ENCODE assay signal across 29 cellular contexts in genomic region chr20:64165866-64166600, GRCh38. TPM values are rescaled to one million over a fixed set of nuclear protein-coding genes. Genes with fewer than 3 reads are reported as not detected.
A peak's percentile ranks its signal among the peaks of the same experiment; 100 is the strongest.
DNase-seq lines count a peak whose midpoint lies in the region; ATAC-seq and TF ChIP-seq lines count a peak whose summit lies in the region.
"Had no signal": no experiment of that assay in that cellular context is flagged by ENCODE, and none has a peak within 500 bp of the region (broad histone marks: within the 10 kb centered on the region; RNA-seq: fewer than 3 reads in every experiment).

No MANE protein-coding gene starts in this region.

- H2AFZ ChIP-seq in osteoblast (ENCODE audit: low read length) = no peak overlapping the region
- H2AFZ ChIP-seq in PC-9 = no peak overlapping the region
- H2AFZ ChIP-seq: GM23248 had no signal

- H4K20me1 ChIP-seq in osteoblast (ENCODE audit: insufficient read depth, low read length) (no peaks in the 10 kb centered on the region), PC-9 (ENCODE audit: insufficient read depth) (0 out of 2 replicates have a peak, but pooled peaks cover 10% of the 10 kb centered on the region)

- H3K27ac ChIP-seq in right atrium auricular region (no peak overlapping the region), caudate nucleus (ENCODE audit: low read depth, low read length) (peak overlapping the region; percentile 36), osteoblast (ENCODE audit: low read depth, low read length) (no peak overlapping the region), PC-9 (no peak overlapping the region)
- H3K27ac ChIP-seq: BLaER1, GM23248, ovary, RWPE1, spleen, upper lobe of left lung had no signal

- H3F3A ChIP-seq in PC-9 (ENCODE audit: insufficient read depth, low read depth) = no peaks in the 10 kb centered on the region

- no peaks in the 10 kb centered on the region for H3K36me3 Mint-ChIP-seq in endothelial cell (ENCODE audit: low read depth, unreplicated experiment)

- no peak overlapping the region for H3K4me2 ChIP-seq in osteoblast (ENCODE audit: insufficient read depth, low read length)
- H3K4me2 ChIP-seq in PC-9 = no peak overlapping the region
- H3K4me2 ChIP-seq: BLaER1 had no signal

- no peaks in the 10 kb centered on the region for H3K9me2 ChIP-seq in PC-9 (ENCODE audit: insufficient read depth)

- no peaks in the 10 kb centered on the region for H3K79me2 ChIP-seq in osteoblast (ENCODE audit: insufficient read depth, low read length)
- H3K79me2 ChIP-seq in PC-9 (ENCODE audit: low read depth) = no peaks in the 10 kb centered on the region

- H3K36me3 ChIP-seq in right atrium auricular region = no peaks in the 10 kb centered on the region
- no peaks in the 10 kb centered on the region for H3K36me3 ChIP-seq in osteoblast (ENCODE audit: insufficient read depth, low read length)
- no peaks in the 10 kb centered on the region for H3K36me3 ChIP-seq in PC-9 (ENCODE audit: low read depth)
- H3K36me3 ChIP-seq: BLaER1, ovary, spleen, upper lobe of left lung had no signal

- CTCF ChIA-PET in PC-9 (lab: Charles Lee) = no interaction called here

- H3K4me1 ChIP-seq in right atrium auricular region (no peaks in the 10 kb centered on the region), osteoblast (ENCODE audit: insufficient read depth, low read length) (no peaks in the 10 kb centered on the region), PC-9 (replicated peaks; ENCODE audit: insufficient read depth) (no peaks in the 10 kb centered on the region)
- H3K4me1 ChIP-seq: Caco-2, upper lobe of left lung had no signal

- H3K27me3 ChIP-seq in right atrium auricular region (peaks cover 0 to 2% of the 10 kb centered on the region in 2 donors), osteoblast (ENCODE audit: insufficient read depth, low read length) (peaks cover 51% of the 10 kb centered on the region), PC-9 (ENCODE audit: insufficient read depth, low read depth) (peaks cover 98% of the 10 kb centered on the region)
- H3K27me3 ChIP-seq: ovary had no signal

- no TSS peak for BruUV-seq in PC-9 (replicated peaks; lab: Mats Ljungman, UMichigan)

- DNase-seq in Right ventricle myocardium superior (peak; percentile 30), right atrium auricular region (ENCODE audit: low spot score) (no peak), NCI-H2171 (lab: John Stamatoyannopoulos, UW) (peak; percentile 58), caudate nucleus (lab: John Stamatoyannopoulos, UW) (peak in 1 of 61 donors; percentile 52), osteoblast (ENCODE audit: insufficient read length, low spot score, missing footprints) (peak; percentile 52), PC-9 (no peak), endothelial cell (ENCODE audit: low spot score) (no peak)
- DNase-seq: activated CD4-positive, alpha-beta T cell treated with anti-CD3 and anti-CD28 coated beads, Interleukin-2, amount 10 ng/mL, durations not matched to agents 24 days and 14 days; activated naive CD4-positive, alpha-beta T cell; activated T-cell treated with anti-CD3 and anti-CD28 coated beads, Interleukin-2, amount 50 U/mL, for 48 hours; effector CD4-positive, alpha-beta T cell; EL; head of caudate nucleus; mammary epithelial cell; NCI-H1436; ovary; spleen; stimulated activated CD4-positive, alpha-beta T cell treated with anti-CD3 and anti-CD28 coated beads, Interleukin-4, amount 100 ng/mL, for 1 hour; upper lobe of left lung had no signal

- H3K9me3 Mint-ChIP-seq in endothelial cell (ENCODE audit: unreplicated experiment) = no peaks in the 10 kb centered on the region
- H3K9me3 Mint-ChIP-seq: activated CD4-positive, alpha-beta T cell treated with anti-CD3 and anti-CD28 coated beads, Interleukin-2, amount 10 ng/mL, durations not matched to agents 24 days and 14 days; nephron had no signal

- H3K4me1 Mint-ChIP-seq in endothelial cell (ENCODE audit: unreplicated experiment) = peaks cover 8% of the 10 kb centered on the region
- H3K4me1 Mint-ChIP-seq: activated CD4-positive, alpha-beta T cell treated with anti-CD3 and anti-CD28 coated beads, Interleukin-2, amount 10 ng/mL, durations not matched to agents 24 days and 14 days had no signal

- ATAC-seq in Right ventricle myocardium superior (ENCODE audit: poor library complexity) (no peak), GM21576 (IDR thresholded peaks at IDR 0.05; ENCODE audit: unreplicated experiment) (no peak)

- TF ChIP-seq CTCF in right atrium auricular region (IDR thresholded peaks at IDR 0.05) (no peak), osteoblast (IDR thresholded peaks at IDR 0.05; ENCODE audit: extremely low read depth, low read depth, low read length) (no peak), PC-9 (conservative IDR thresholded peaks at IDR 0.05) (no peak), endothelial cell (IDR thresholded peaks at IDR 0.05; ENCODE audit: unreplicated experiment) (no peak)

- H3K9me3 ChIP-seq in right atrium auricular region = no peaks in the 10 kb centered on the region
- H3K9me3 ChIP-seq in osteoblast (ENCODE audit: low read depth, low read length) = no peaks in the 10 kb centered on the region
- H3K9me3 ChIP-seq in PC-9 (ENCODE audit: insufficient read depth, low read depth) = no peaks in the 10 kb centered on the region
- H3K9me3 ChIP-seq: BLaER1, Caco-2, ovary, spleen, upper lobe of left lung had no signal

- no peak overlapping the region for H3K4me3 Mint-ChIP-seq in endothelial cell (ENCODE audit: unreplicated experiment)
- H3K4me3 Mint-ChIP-seq: activated CD4-positive, alpha-beta T cell treated with anti-CD3 and anti-CD28 coated beads, Interleukin-2, amount 10 ng/mL, durations not matched to agents 24 days and 14 days had no signal

- H3K4me3 ChIP-seq in right atrium auricular region (no peak overlapping the region), osteoblast (ENCODE audit: insufficient read depth, low read length) (no peak overlapping the region), PC-9 (no peak overlapping the region)
- H3K4me3 ChIP-seq: BLaER1, GM23248, ovary, spleen, upper lobe of left lung had no signal

- intact Hi-C loops in Right ventricle myocardium superior (cut with DNase I) (no loop called here), PC-9 (cut with micrococcal nuclease; ENCODE audit: unreplicated experiment) (no loop called here)

- H3K27ac Mint-ChIP-seq in endothelial cell (ENCODE audit: unreplicated experiment) = no peak overlapping the region
- H3K27ac Mint-ChIP-seq: activated CD4-positive, alpha-beta T cell treated with anti-CD3 and anti-CD28 coated beads, Interleukin-2, amount 10 ng/mL, durations not matched to agents 24 days and 14 days; nephron had no signal

- POLR2A ChIA-PET in PC-9 (lab: Charles Lee; ENCODE audit: unreplicated experiment) = no interaction called here

- H3K27me3 Mint-ChIP-seq in endothelial cell (ENCODE audit: unreplicated experiment) = peaks cover 2% of the 10 kb centered on the region

RNA-seq across cellular contexts. Expression of gene MYT1, which starts 1.8 kb away (rescaled TPM):
- total RNA-seq in Right ventricle myocardium superior (0.40 TPM), right atrium auricular region (under 1 TPM in 1 of 2 donors, not detected in 1; 0.15 TPM), osteoblast (not detected in 2 replicates), PC-9 (2021) (0.18 TPM in 1 of 2 replicates, not detected in the other), endothelial cell (ENCODE audit: unreplicated experiment) (0.74 TPM)
- total RNA-seq: activated CD4-positive, alpha-beta T cell treated with anti-CD3 and anti-CD28 coated beads, Interleukin-2, amount 10 ng/mL, durations not matched to agents 24 days and 14 days; epithelial cell of proximal tubule; GM23248; mammary epithelial cell; subcutaneous adipose tissue; T-helper 2 cell treated with Interferon-gamma antibody and Interleukin-4, amounts not matched to agents 100 ng/mL and 5 ng/mL, for 36 hours had no signal

RNA-seq across cellular contexts. Expression of gene NPBWR2, which starts 58.7 kb away (rescaled TPM):
- total RNA-seq in Right ventricle myocardium superior (not detected), right atrium auricular region (not detected), osteoblast (not detected in 2 replicates), PC-9 (2021) (not detected in 2 replicates), endothelial cell (ENCODE audit: unreplicated experiment) (not detected)
- total RNA-seq: activated CD4-positive, alpha-beta T cell treated with anti-CD3 and anti-CD28 coated beads, Interleukin-2, amount 10 ng/mL, durations not matched to agents 24 days and 14 days; Caco-2; epithelial cell of proximal tubule; GM23248; mammary epithelial cell; mucosa of gallbladder; ovary; subcutaneous adipose tissue; T-helper 2 cell treated with Interferon-gamma antibody and Interleukin-4, amounts not matched to agents 100 ng/mL and 5 ng/mL, for 36 hours; upper lobe of left lung had no signal

Comparison
In these comparisons a context has a peak if more than half of its experiments do, and no peak if none do; other contexts are left out.
1. DNase-seq: peak in Right ventricle myocardium superior (single experiment), NCI-H2171 (single experiment) and osteoblast (single experiment); none in right atrium auricular region (single experiment), PC-9 (0 of 2) and endothelial cell (single experiment).